In the genomic region with DNA sequence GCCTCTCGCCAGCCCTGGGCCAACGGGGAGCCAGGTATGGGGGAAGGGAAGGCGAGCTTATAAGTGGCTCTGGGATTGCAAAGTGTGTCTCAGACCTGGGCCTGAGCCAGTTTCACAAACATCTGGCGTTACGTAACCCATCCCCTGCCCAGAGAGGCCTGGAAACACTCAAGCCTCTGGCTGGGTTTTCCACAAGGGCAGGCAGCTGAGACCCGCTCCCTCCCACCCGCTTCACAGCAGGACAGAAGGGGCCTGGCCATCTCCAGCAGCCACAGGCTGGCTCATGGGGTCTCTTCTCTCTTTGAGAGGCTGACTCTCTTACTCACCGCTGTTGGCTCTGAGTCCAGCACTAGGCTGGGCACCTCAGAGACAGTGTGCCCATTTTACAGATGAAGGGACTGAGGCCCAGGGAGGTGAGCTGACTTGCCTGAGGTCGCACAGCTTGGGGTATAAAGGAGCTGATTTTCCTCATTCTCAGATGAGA, we compare ENCODE assay signal across 1 cellular context.
TF ChIP-seq lines count a peak whose summit lies in the region.

No MANE protein-coding gene starts in this region.

TF ChIP-seq in SK-N-SH, 30 proteins besides CTCF, POLR2A, EP300 and RAD21 (continued from another document):
- no peak for TF ChIP-seq RXRA (IDR thresholded peaks at IDR 0.05; ENCODE audit: borderline replicate concordance, low read depth)
- peak; percentile 37; the same call in 1 of the 2 replicates for TF ChIP-seq JUND (IDR thresholded peaks at IDR 0.05)
- TF ChIP-seq NFIC (IDR thresholded peaks at IDR 0.05; ENCODE audit: borderline replicate concordance): peak; percentile 90
- TF ChIP-seq RCOR1 (IDR thresholded peaks at IDR 0.05; ENCODE audit: low read length): peak; percentile 90
- TF ChIP-seq ELF1 (IDR thresholded peaks at IDR 0.05): no peak
- peak; percentile 67; the same call in 1 of the 2 replicates for TF ChIP-seq MXI1 (IDR thresholded peaks at IDR 0.05; ENCODE audit: low read depth, low read length)
- TF ChIP-seq, protein P1, sequence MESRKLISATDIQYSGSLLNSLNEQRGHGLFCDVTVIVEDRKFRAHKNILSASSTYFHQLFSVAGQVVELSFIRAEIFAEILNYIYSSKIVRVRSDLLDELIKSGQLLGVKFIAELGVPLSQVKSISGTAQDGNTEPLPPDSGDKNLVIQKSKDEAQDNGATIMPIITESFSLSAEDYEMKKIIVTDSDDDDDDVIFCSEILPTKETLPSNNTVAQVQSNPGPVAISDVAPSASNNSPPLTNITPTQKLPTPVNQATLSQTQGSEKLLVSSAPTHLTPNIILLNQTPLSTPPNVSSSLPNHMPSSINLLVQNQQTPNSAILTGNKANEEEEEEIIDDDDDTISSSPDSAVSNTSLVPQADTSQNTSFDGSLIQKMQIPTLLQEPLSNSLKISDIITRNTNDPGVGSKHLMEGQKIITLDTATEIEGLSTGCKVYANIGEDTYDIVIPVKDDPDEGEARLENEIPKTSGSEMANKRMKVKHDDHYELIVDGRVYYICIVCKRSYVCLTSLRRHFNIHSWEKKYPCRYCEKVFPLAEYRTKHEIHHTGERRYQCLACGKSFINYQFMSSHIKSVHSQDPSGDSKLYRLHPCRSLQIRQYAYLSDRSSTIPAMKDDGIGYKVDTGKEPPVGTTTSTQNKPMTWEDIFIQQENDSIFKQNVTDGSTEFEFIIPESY (IDR thresholded peaks at IDR 0.05; ENCODE audit: borderline replicate concordance, low read depth): no peak
- TF ChIP-seq TEAD4 (IDR thresholded peaks at IDR 0.05; ENCODE audit: borderline replicate concordance, insufficient read depth): no peak
- peak; percentile 89 for TF ChIP-seq POLR2AphosphoS5 (IDR thresholded peaks at IDR 0.05; ENCODE audit: low read depth, low read length)
- peak; percentile 99 for TF ChIP-seq TCF12 (IDR thresholded peaks at IDR 0.05)
- peak; percentile 95 for TF ChIP-seq CHD2 (IDR thresholded peaks at IDR 0.05; ENCODE audit: low read length, partially characterized antibody)
- TF ChIP-seq, protein P2, sequence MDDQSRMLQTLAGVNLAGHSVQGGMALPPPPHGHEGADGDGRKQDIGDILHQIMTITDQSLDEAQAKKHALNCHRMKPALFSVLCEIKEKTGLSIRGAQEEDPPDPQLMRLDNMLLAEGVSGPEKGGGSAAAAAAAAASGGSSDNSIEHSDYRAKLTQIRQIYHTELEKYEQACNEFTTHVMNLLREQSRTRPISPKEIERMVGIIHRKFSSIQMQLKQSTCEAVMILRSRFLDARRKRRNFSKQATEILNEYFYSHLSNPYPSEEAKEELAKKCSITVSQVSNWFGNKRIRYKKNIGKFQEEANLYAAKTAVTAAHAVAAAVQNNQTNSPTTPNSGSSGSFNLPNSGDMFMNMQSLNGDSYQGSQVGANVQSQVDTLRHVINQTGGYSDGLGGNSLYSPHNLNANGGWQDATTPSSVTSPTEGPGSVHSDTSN (IDR thresholded peaks at IDR 0.05): peak; percentile 85
